9 cellular contexts compared by ENCODE assay signal in the genomic region with DNA sequence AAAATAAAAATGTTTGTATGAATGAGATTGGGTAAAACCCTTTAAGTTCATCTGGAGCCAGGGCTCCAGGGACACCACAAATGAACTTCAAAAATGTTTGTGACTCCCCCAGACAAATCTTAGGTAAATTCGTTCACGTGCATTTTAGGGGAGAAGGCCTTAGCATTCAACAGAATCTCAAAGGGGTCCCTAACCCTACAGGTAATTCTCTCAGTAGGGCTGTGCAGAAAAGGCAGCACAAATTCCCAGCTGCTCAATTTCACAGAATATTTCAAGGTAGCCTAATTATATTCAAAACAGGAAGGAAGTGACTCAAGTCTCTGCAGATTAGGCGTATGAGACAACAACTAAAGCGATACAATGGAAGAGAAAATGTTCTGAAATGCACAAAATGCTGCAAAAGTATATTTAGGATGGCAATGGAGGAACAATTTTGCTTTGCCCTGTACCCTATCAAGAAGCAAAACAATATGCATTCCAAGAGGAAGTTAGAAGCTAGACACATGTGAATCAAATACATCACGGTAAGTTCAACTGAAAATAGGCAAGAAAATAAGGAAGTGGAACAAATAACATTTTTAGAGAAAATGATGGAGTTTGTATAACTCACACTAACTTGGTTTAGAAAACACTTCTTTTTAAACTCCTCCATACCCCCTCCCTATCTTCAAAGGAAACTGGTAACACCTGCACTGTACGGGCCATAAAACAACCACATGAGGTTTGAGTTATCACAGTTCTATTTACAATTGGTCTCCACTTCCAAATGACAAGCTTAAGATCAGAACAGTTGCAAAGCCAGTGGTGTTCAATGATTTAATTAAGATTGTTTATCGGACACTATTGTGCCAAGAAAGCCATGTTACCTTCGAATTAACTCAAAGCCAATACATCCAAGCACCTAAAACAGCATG. TPM values are rescaled to one million over a fixed set of nuclear protein-coding genes. Genes with fewer than 3 reads are reported as not detected.
DNase-seq lines count a peak whose midpoint lies in the region; ATAC-seq, FAIRE-seq and TF ChIP-seq lines count a peak whose summit lies in the region.
"Had no signal": no experiment of that assay in that cellular context is flagged by ENCODE, and none has a peak within 500 bp of the region (broad histone marks: within the 10 kb centered on the region; RNA-seq: fewer than 3 reads in every experiment).

No MANE protein-coding gene starts in this region.

- H3K4me3 ChIP-seq in GM12865 (ENCODE audit: low read depth, low read length) = peak overlapping the region; percentile 98
- peak overlapping the region; percentile 3 for H3K4me3 ChIP-seq in ectodermal cell (ENCODE audit: insufficient read depth, low read depth, low read length)
- peak overlapping the region; percentile 69 to 99 (median 84) for H3K4me3 ChIP-seq in pancreas

- H3K9me3 ChIP-seq in ectodermal cell (ENCODE audit: control insufficient read depth, low read length) (no peaks in the 10 kb centered on the region), pancreas (no peaks in the 10 kb centered on the region)

- peaks cover 1% of the 10 kb centered on the region for H3K27me3 ChIP-seq in ectodermal cell (ENCODE audit: control insufficient read depth, insufficient read depth, low read length, poor library complexity, severe bottlenecking)
- H3K27me3 ChIP-seq in pancreas = no peaks in the 10 kb centered on the region

- DNase-seq in GM12865 (ENCODE audit: low read depth) (peak; percentile 29), OCI-M1 (lab: John Stamatoyannopoulos, UW) (peak; percentile 49), pancreas (no peak), epidermal melanocyte (ENCODE audit: insufficient read length, low spot score) (no peak), NCI-H345 treated with DMSO at 0.1 percent for 48 hours (lab: John Stamatoyannopoulos, UW; ENCODE audit: unreplicated experiment) (no peak), NCI-H1694 treated with DMSO at 0.1 percent for 48 hours (lab: John Stamatoyannopoulos, UW) (no peak)

- 88 to 94% methylated on average over 7 to 8 of the region's 8 CpGs for WGBS in ectodermal cell, 2 experiments
- WGBS in pancreas, 2 donors = 17 to 26% methylated on average over 8 of the region's 8 CpGs

- intact Hi-C loops in pancreas (cut with DNase I) = loop anchor here in 1 of 3 donors (10.0 kb wide), 1 partner anchor 50 kb away; no protein-coding TSS in a partner anchor

- TF ChIP-seq CTCF in GM12865 (IDR thresholded peaks at IDR 0.05; ENCODE audit: insufficient read depth, low read depth, low read length, missing control alignments) (no peak), pancreas (IDR thresholded peaks at IDR 0.05) (no peak)

- ATAC-seq in pancreas (peak in 1 of 4 donors; percentile 6), GM18867 (IDR thresholded peaks at IDR 0.05; ENCODE audit: unreplicated experiment) (no peak)

- peaks cover 13% of the 10 kb centered on the region for H3K4me1 ChIP-seq in ectodermal cell (ENCODE audit: control insufficient read depth, insufficient read depth, low read length)
- peaks cover 6 to 34% (median 22%) of the 10 kb centered on the region in 3 donors for H3K4me1 ChIP-seq in pancreas

- H3K36me3 ChIP-seq in ectodermal cell (ENCODE audit: control insufficient read depth, insufficient read depth, low read length) = no peaks in the 10 kb centered on the region
- H3K36me3 ChIP-seq in pancreas = peaks cover 5 to 6% (median 6%) of the 10 kb centered on the region in 3 donors

- H3K27ac ChIP-seq in ectodermal cell (ENCODE audit: insufficient read depth, low read depth, low read length, poor library complexity, severe bottlenecking) (no peak overlapping the region), pancreas (peak overlapping the region in 3 of 4 donors; percentile 69 to 87 (median 86))

- no peak for FAIRE-seq in pancreas (lab: Jason Lieb, UNC)
- FAIRE-seq: islet of Langerhans had no signal

RNA-seq across cellular contexts. Expression of gene GIT2, which starts 1.6 kb away (rescaled TPM):
- 25.9 TPM for polyA plus RNA-seq in ectodermal cell (2013, experiment 1 of 4)
- 26.7 TPM for polyA plus RNA-seq in ectodermal cell (2013, experiment 2 of 4)
- 22.4 TPM for polyA plus RNA-seq in ectodermal cell (2013, experiment 3 of 4)
- polyA plus RNA-seq in ectodermal cell (2013, experiment 4 of 4) = 26.9 TPM
- total RNA-seq in pancreas = 10 to 100 TPM; 24.7 to 38.8 (median 33.6) TPM
- polyA plus RNA-seq in pancreas = 10 to 100 TPM; 16.5 to 21.8 TPM

RNA-seq across cellular contexts. Expression of gene ANKRD13A, which starts 4.7 kb away (rescaled TPM):
- polyA plus RNA-seq in ectodermal cell (2013, experiment 1 of 4) = 23.1 TPM
- 26.6 TPM for polyA plus RNA-seq in ectodermal cell (2013, experiment 2 of 4)
- 19.8 TPM for polyA plus RNA-seq in ectodermal cell (2013, experiment 3 of 4)
- 19.8 TPM for polyA plus RNA-seq in ectodermal cell (2013, experiment 4 of 4)
- total RNA-seq in pancreas = 10 to 100 TPM; 14.0 to 29.7 (median 16.7) TPM
- polyA plus RNA-seq in pancreas = 10 to 100 TPM; 10.7 to 25.7 TPM

RNA-seq across cellular contexts. Expression of gene C12orf76, which starts 53.8 kb away (rescaled TPM):
- 28.2 TPM for polyA plus RNA-seq in ectodermal cell (2013, experiment 1 of 4)
- polyA plus RNA-seq in ectodermal cell (2013, experiment 2 of 4) = 29.8 TPM
- 25.0 TPM for polyA plus RNA-seq in ectodermal cell (2013, experiment 3 of 4)
- 30.0 TPM for polyA plus RNA-seq in ectodermal cell (2013, experiment 4 of 4)
- 1 to 10 TPM; 4.3 to 9.7 (median 5.8) TPM for total RNA-seq in pancreas
- 10 to 100 TPM in 1 of 2 donors, 1 to 10 TPM in 1; 6.8 to 17.0 TPM for polyA plus RNA-seq in pancreas

Comparison
In these comparisons a context has a peak if more than half of its experiments do, and no peak if none do; other contexts are left out.
1. DNase-seq: peak in GM12865 (single experiment) and OCI-M1 (single experiment); none in pancreas (0 of 6), epidermal melanocyte (single experiment), NCI-H345 treated with DMSO at 0.1 percent for 48 hours (single experiment) and NCI-H1694 treated with DMSO at 0.1 percent for 48 hours (single experiment).
2. H3K4me3 ChIP-seq: peak in every context shown above with its lines; median percentile 98 in GM12865; 84 in pancreas; 3 in ectodermal cell.